In genomic region chr10:71569775-71570588, GRCh38 we compare ENCODE assay signal across 8 cellular contexts.
A peak's percentile ranks its signal among the peaks of the same experiment; 100 is the strongest.
DNase-seq lines count a peak whose midpoint lies in the region; ATAC-seq, FAIRE-seq and TF ChIP-seq lines count a peak whose summit lies in the region.

No MANE protein-coding gene starts in this region.

- DNase-seq in AG04449 (ENCODE audit: low read depth, low spot score) (no peak), GM18507 (ENCODE audit: extremely low spot score, insufficient read length, low read depth) (peak; percentile 55), fibroblast of lung (ENCODE audit: low read depth in 2 of 2) (peak; percentile 21 to 47)
- DNase-seq in activated T-cell treated with anti-CD3 and anti-CD28 coated beads, Interleukin-2, amount 50 U/mL, for 24 hours = peak; percentile 82
- DNase-seq in natural killer cell treated with Interleukin-12 subunit alpha and Interleukin-12 subunit beta and Interleukin-15 and Interleukin-18, amount 100 ng/mL, for 72 hours (ENCODE audit: low spot score) = peak; percentile 84
- peak; percentile 5 to 80 (median 66) for DNase-seq in stimulated activated naive CD4-positive, alpha-beta T cell (lab: John Stamatoyannopoulos, UW)

- H3K36me3 Mint-ChIP-seq in activated T-cell treated with anti-CD3 and anti-CD28 coated beads, Interleukin-2, amount 50 U/mL, for 24 hours (ENCODE audit: low read depth) = no peaks in the 10 kb centered on the region
- no peaks in the 10 kb centered on the region for H3K36me3 Mint-ChIP-seq in natural killer cell treated with Interleukin-12 subunit alpha and Interleukin-12 subunit beta and Interleukin-15 and Interleukin-18, amount 100 ng/mL, for 72 hours

- no peaks in the 10 kb centered on the region for H3K9me3 ChIP-seq in OCI-LY1 (ENCODE audit: low read length)
- H3K9me3 ChIP-seq in fibroblast of lung (ENCODE audit: control insufficient read depth, insufficient read depth, low read depth, low read length) = no peaks in the 10 kb centered on the region

- no peaks in the 10 kb centered on the region for H3K4me1 Mint-ChIP-seq in activated T-cell treated with anti-CD3 and anti-CD28 coated beads, Interleukin-2, amount 50 U/mL, for 24 hours (ENCODE audit: low read depth)
- no peaks in the 10 kb centered on the region for H3K4me1 Mint-ChIP-seq in natural killer cell treated with Interleukin-12 subunit alpha and Interleukin-12 subunit beta and Interleukin-15 and Interleukin-18, amount 100 ng/mL, for 72 hours (ENCODE audit: low read depth in 2 of 2)

- no peaks in the 10 kb centered on the region for H3K27me3 Mint-ChIP-seq in activated T-cell treated with anti-CD3 and anti-CD28 coated beads, Interleukin-2, amount 50 U/mL, for 24 hours
- no peaks in the 10 kb centered on the region for H3K27me3 Mint-ChIP-seq in natural killer cell treated with Interleukin-12 subunit alpha and Interleukin-12 subunit beta and Interleukin-15 and Interleukin-18, amount 100 ng/mL, for 72 hours

- no peaks in the 10 kb centered on the region for H4K20me1 ChIP-seq in OCI-LY1 (ENCODE audit: insufficient read depth, low read length)
- no peaks in the 10 kb centered on the region for H4K20me1 ChIP-seq in fibroblast of lung (ENCODE audit: control insufficient read depth, extremely low read depth, insufficient read depth, low read length)

- H2AFZ ChIP-seq in OCI-LY1 (ENCODE audit: low read length) = no peak overlapping the region
- H2AFZ ChIP-seq in fibroblast of lung (ENCODE audit: low read length) = no peak overlapping the region

- no peaks in the 10 kb centered on the region for H3K36me3 ChIP-seq in OCI-LY1 (ENCODE audit: insufficient read depth, low read length)
- no peaks in the 10 kb centered on the region for H3K36me3 ChIP-seq in fibroblast of lung (ENCODE audit: control insufficient read depth, insufficient read depth, low read length)

- H3K4me2 ChIP-seq in OCI-LY1 (ENCODE audit: low read length) (no peak overlapping the region), fibroblast of lung (ENCODE audit: extremely low read depth, insufficient read depth, low read length) (no peak overlapping the region)

- CTCF ChIA-PET in AG04449 (lab: Yijun Ruan, JAX) = interaction anchor here (0.8 to 10.6 kb wide), 35 partner anchors 8 to 326 kb away, joined by 3 to 243 read pairs (median 5); partner anchors contain the start of gene SLC29A3

- H3K9me3 Mint-ChIP-seq in activated T-cell treated with anti-CD3 and anti-CD28 coated beads, Interleukin-2, amount 50 U/mL, for 24 hours = no peaks in the 10 kb centered on the region
- H3K9me3 Mint-ChIP-seq in natural killer cell treated with Interleukin-12 subunit alpha and Interleukin-12 subunit beta and Interleukin-15 and Interleukin-18, amount 100 ng/mL, for 72 hours = no peaks in the 10 kb centered on the region

- H3K9ac ChIP-seq in OCI-LY1 (ENCODE audit: low read length) (no peak overlapping the region), fibroblast of lung (ENCODE audit: insufficient read depth, low read length) (no peak overlapping the region)

- TF ChIP-seq CTCF in AG04449 (IDR thresholded peaks at IDR 0.05; ENCODE audit: insufficient read depth, low read length, missing control alignments) (peak; percentile 84), OCI-LY1 (IDR thresholded peaks at IDR 0.05; ENCODE audit: low read length) (peak; percentile 81), fibroblast of lung (conservative IDR thresholded peaks at IDR 0.05 in 1 of 2, IDR thresholded peaks at IDR 0.05 in 1 of 2; ENCODE audit: low read depth in 1 of 2, low read length in 2 of 2) (peak; percentile 80 to 83)

- POLR2A ChIA-PET in AG04449 (lab: Yijun Ruan, JAX) = no interaction called here

- H3K9me2 ChIP-seq in OCI-LY1 (ENCODE audit: low read depth, low read length) = no peaks in the 10 kb centered on the region

- no peak overlapping the region for H3K27ac ChIP-seq in OCI-LY1 (ENCODE audit: low read depth, low read length, poor library complexity, severe bottlenecking)
- H3K27ac ChIP-seq in fibroblast of lung (ENCODE audit: insufficient read depth, low read length) = no peak overlapping the region

- ATAC-seq in natural killer cell treated with Interleukin-12 subunit alpha and Interleukin-12 subunit beta and Interleukin-15 and Interleukin-18, amount 100 ng/mL, for 72 hours = no peak
- ATAC-seq in GM19324 (IDR thresholded peaks at IDR 0.05; ENCODE audit: low FRiP score, unreplicated experiment) = no peak

- no peak overlapping the region for H3K27ac Mint-ChIP-seq in activated T-cell treated with anti-CD3 and anti-CD28 coated beads, Interleukin-2, amount 50 U/mL, for 24 hours
- H3K27ac Mint-ChIP-seq in natural killer cell treated with Interleukin-12 subunit alpha and Interleukin-12 subunit beta and Interleukin-15 and Interleukin-18, amount 100 ng/mL, for 72 hours = peak overlapping the region in 1 of 2 donors; percentile 50

- no peaks in the 10 kb centered on the region for H3F3A ChIP-seq in OCI-LY1 (ENCODE audit: insufficient read depth, low read length)

- H3K79me2 ChIP-seq in OCI-LY1 (ENCODE audit: insufficient read depth, low read length) (no peaks in the 10 kb centered on the region), fibroblast of lung (ENCODE audit: control insufficient read depth, insufficient read depth, low read length) (no peaks in the 10 kb centered on the region)

- no peaks in the 10 kb centered on the region for H3K4me1 ChIP-seq in OCI-LY1 (ENCODE audit: insufficient read depth, low read length, severe bottlenecking)
- no peaks in the 10 kb centered on the region for H3K4me1 ChIP-seq in fibroblast of lung (ENCODE audit: control insufficient read depth, extremely low read depth, insufficient read depth, low read length)

- H3K4me3 Mint-ChIP-seq in activated T-cell treated with anti-CD3 and anti-CD28 coated beads, Interleukin-2, amount 50 U/mL, for 24 hours = no peak overlapping the region
- no peak overlapping the region for H3K4me3 Mint-ChIP-seq in natural killer cell treated with Interleukin-12 subunit alpha and Interleukin-12 subunit beta and Interleukin-15 and Interleukin-18, amount 100 ng/mL, for 72 hours

- H3K27me3 ChIP-seq in OCI-LY1 (ENCODE audit: insufficient read depth, low read length) (no peaks in the 10 kb centered on the region; the same call in 1 of the 2 replicates), fibroblast of lung (ENCODE audit: control insufficient read depth, insufficient read depth, low read length) (peaks cover 2% of the 10 kb centered on the region)

- peak; percentile 84 for FAIRE-seq in GM18507 (lab: Jason Lieb, UNC)

- no peak overlapping the region for H3K4me3 ChIP-seq in AG04449 (ENCODE audit: low read depth, low read length)
- no peak overlapping the region for H3K4me3 ChIP-seq in OCI-LY1 (ENCODE audit: low read depth, low read length, poor library complexity, severe bottlenecking)
- no peak overlapping the region for H3K4me3 ChIP-seq in fibroblast of lung (replicated peaks in 1 of 4; ENCODE audit: control extremely low read depth in 1 of 4, insufficient read depth in 1 of 4, low read depth in 3 of 4, low read length in 4 of 4)
